Comparison of ENCODE assay signal across 17 cellular contexts in the genomic region with DNA sequence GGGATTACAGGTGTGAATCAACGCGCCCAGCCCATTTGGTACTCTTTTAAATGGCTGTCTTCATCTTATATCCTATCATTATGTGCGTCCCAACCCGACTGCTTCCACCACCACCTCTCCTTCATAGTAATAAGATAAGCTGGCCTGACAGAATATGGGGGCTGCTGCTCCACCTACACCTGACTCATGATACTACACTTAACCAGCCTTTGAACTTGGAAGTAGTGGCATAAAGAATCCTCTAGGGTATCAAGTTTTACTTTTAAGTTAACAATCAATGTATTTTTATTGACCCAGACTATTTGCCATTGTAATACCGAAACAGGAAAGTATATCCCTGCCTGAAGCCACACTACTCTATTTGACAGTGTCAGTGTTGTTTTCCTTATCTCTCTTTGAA. TPM values are rescaled to one million over a fixed set of nuclear protein-coding genes. Genes with fewer than 3 reads are reported as not detected.
DNase-seq lines count a peak whose midpoint lies in the region; ATAC-seq, FAIRE-seq and TF ChIP-seq lines count a peak whose summit lies in the region.
"Had no signal": no experiment of that assay in that cellular context is flagged by ENCODE, and none has a peak within 500 bp of the region (broad histone marks: within the 10 kb centered on the region; RNA-seq: fewer than 3 reads in every experiment).

No MANE protein-coding gene starts in this region.

- FAIRE-seq in GM12878 (lab: Jason Lieb, UNC), result no peak

- TF ChIP-seq CTCF in MCF 10A (IDR thresholded peaks at IDR 0.05; ENCODE audit: unreplicated experiment), result no peak
- TF ChIP-seq CTCF in breast epithelium (IDR thresholded peaks at IDR 0.05), result no peak
- 0 out of 6 replicates have a peak, but pooled peaks of 1 of the 3 experiments have one; percentile 7 for TF ChIP-seq CTCF in GM12878 (IDR thresholded peaks at IDR 0.05 in 2 of 3, conservative IDR thresholded peaks at IDR 0.05 in 1 of 3; ENCODE audit: control insufficient read depth in 2 of 3, extremely low read depth in 1 of 3, insufficient read depth in 1 of 3, low read depth in 3 of 3, low read length in 3 of 3)

- no peak for DNase-seq in MCF 10A (ENCODE audit: unreplicated experiment)
- no peak for DNase-seq in breast epithelium (ENCODE audit: low spot score in 2 of 2)
- peak; percentile 26 for DNase-seq in NAMALWA (ENCODE audit: low spot score)
- DNase-seq in GM12878 (ENCODE audit: low read depth, low spot score), result no peak
- DNase-seq in natural killer cell treated with Interleukin-12 subunit alpha and Interleukin-12 subunit beta and Interleukin-15 and Interleukin-18, amount 100 ng/mL, for 72 hours (ENCODE audit: low spot score), result no peak
- DNase-seq in COR-L47 (lab: John Stamatoyannopoulos, UW), result no peak
- DNase-seq: C1 segment of cervical spinal cord, MG63, NCI-H1105 treated with DMSO at 0.1 percent for 48 hours, NCI-H187, NCI-H345, NCI-H69, SIG-M5 had no signal

- no peak for TF ChIP-seq RAD21 in GM12878 (IDR thresholded peaks at IDR 0.05; ENCODE audit: insufficient read depth, low read depth, low read length)

- ATAC-seq in GM12878 (0 out of 3 replicates have a peak, but pooled peaks have one; percentile 38), GM21526 (IDR thresholded peaks at IDR 0.05; ENCODE audit: low FRiP score, unreplicated experiment) (no peak)
- no peak for ATAC-seq in natural killer cell treated with Interleukin-12 subunit alpha and Interleukin-12 subunit beta and Interleukin-15 and Interleukin-18, amount 100 ng/mL, for 72 hours

- POLR2A ChIA-PET in MCF 10A (lab: Yijun Ruan, JAX), result interaction anchor here (0.7 kb wide), 1 partner anchor 29 kb away, joined by 4 read pairs; a partner anchor contains a TSS
- POLR2A ChIA-PET in GM12878 (lab: Charles Lee), result no interaction called here

- H3K4me1 Mint-ChIP-seq in MCF 10A (ENCODE audit: insufficient read depth, unreplicated experiment), result no peaks in the 10 kb centered on the region
- peaks cover 0 to 4% of the 10 kb centered on the region in 2 donors for H3K4me1 Mint-ChIP-seq in natural killer cell treated with Interleukin-12 subunit alpha and Interleukin-12 subunit beta and Interleukin-15 and Interleukin-18, amount 100 ng/mL, for 72 hours (ENCODE audit: low read depth in 2 of 2)

- H4K20me1 ChIP-seq in GM12878 (ENCODE audit: control insufficient read depth, insufficient read depth), result no peaks in the 10 kb centered on the region

- SMC1A ChIA-PET in GM12878 (lab: Charles Lee; ENCODE audit: uncharacterized antibody, unreplicated experiment), result interaction anchor here (0.5 to 1.2 kb wide), 3 partner anchors 20 to 998 kb away, joined by 3 to 4 read pairs (median 3); no protein-coding TSS in a partner anchor

- H2AFZ ChIP-seq in GM12878 (ENCODE audit: control insufficient read depth, low read depth, low read length), result no peak overlapping the region

- H3K79me2 ChIP-seq in GM12878 (ENCODE audit: control insufficient read depth, insufficient read depth, low read length), result no peaks in the 10 kb centered on the region

- BruUV-seq in MCF 10A (replicated peaks; lab: Mats Ljungman, UMichigan) (no TSS peak), GM12878 (replicated peaks; lab: Mats Ljungman, UMichigan) (no TSS peak)

- H3K27me3 ChIP-seq in breast epithelium (no peaks in the 10 kb centered on the region), GM12878 (replicated peaks in 1 of 2; ENCODE audit: control insufficient read depth in 2 of 2, insufficient read depth in 2 of 2, low read length in 1 of 2) (no peaks in the 10 kb centered on the region)
- H3K27me3 ChIP-seq: MG63 had no signal

- H3K36me3 Mint-ChIP-seq in MCF 10A (ENCODE audit: insufficient read depth, unreplicated experiment), result peaks cover 90% of the 10 kb centered on the region
- H3K36me3 Mint-ChIP-seq in natural killer cell treated with Interleukin-12 subunit alpha and Interleukin-12 subunit beta and Interleukin-15 and Interleukin-18, amount 100 ng/mL, for 72 hours, result peaks cover 44% of the 10 kb centered on the region

- H3K27ac Mint-ChIP-seq in MCF 10A (ENCODE audit: low read depth, unreplicated experiment), result peak overlapping the region; percentile 52
- H3K27ac Mint-ChIP-seq in natural killer cell treated with Interleukin-12 subunit alpha and Interleukin-12 subunit beta and Interleukin-15 and Interleukin-18, amount 100 ng/mL, for 72 hours, result no peak overlapping the region

- TF ChIP-seq EP300 in GM12878 (IDR thresholded peaks at IDR 0.05; ENCODE audit: borderline replicate concordance in 1 of 2, control insufficient read depth in 1 of 2, low read depth in 2 of 2, low read length in 2 of 2), result no peak

- RAD21 ChIA-PET in GM12878 (lab: Charles Lee; ENCODE audit: unreplicated experiment), result no interaction called here

- H3K27ac ChIP-seq in breast epithelium (no peak overlapping the region), GM12878 (ENCODE audit: control insufficient read depth, insufficient read depth) (no peak overlapping the region)
- H3K27ac ChIP-seq: KMS-11 had no signal

- no peak overlapping the region for H3K4me2 ChIP-seq in GM12878 (ENCODE audit: control insufficient read depth, insufficient read depth)
- H3K4me2 ChIP-seq: KMS-11 had no signal

- H3K9me3 Mint-ChIP-seq in MCF 10A (ENCODE audit: unreplicated experiment), result no peaks in the 10 kb centered on the region
- no peaks in the 10 kb centered on the region for H3K9me3 Mint-ChIP-seq in natural killer cell treated with Interleukin-12 subunit alpha and Interleukin-12 subunit beta and Interleukin-15 and Interleukin-18, amount 100 ng/mL, for 72 hours

- H3K36me3 ChIP-seq in breast epithelium, result peaks cover 10% of the 10 kb centered on the region
- H3K36me3 ChIP-seq in GM12878 (ENCODE audit: control insufficient read depth in 2 of 2, insufficient read depth in 2 of 2, low read length in 1 of 2), result peaks cover 9 to 46% of the 10 kb centered on the region in 2 experiments

- 93% methylated on average over 5 of the region's 5 CpGs for WGBS in GM12878 (ENCODE audit: insufficient coverage, insufficient replicate concordance, low lambda C conversion rate, missing lambda C conversion rate)

- no peaks in the 10 kb centered on the region for H3K4me1 ChIP-seq in breast epithelium
- no peaks in the 10 kb centered on the region for H3K4me1 ChIP-seq in GM12878 (ENCODE audit: control insufficient read depth, insufficient read depth, low read length)

- no peaks in the 10 kb centered on the region for H3K27me3 Mint-ChIP-seq in MCF 10A (ENCODE audit: insufficient read depth, unreplicated experiment)
- H3K27me3 Mint-ChIP-seq in natural killer cell treated with Interleukin-12 subunit alpha and Interleukin-12 subunit beta and Interleukin-15 and Interleukin-18, amount 100 ng/mL, for 72 hours, result no peaks in the 10 kb centered on the region

- H3K4me3 ChIP-seq in breast epithelium, result no peak overlapping the region
- no peak overlapping the region for H3K4me3 ChIP-seq in GM12878
- H3K4me3 ChIP-seq: MG63 had no signal

- no peak overlapping the region for H3K4me3 Mint-ChIP-seq in MCF 10A (ENCODE audit: unreplicated experiment)
- H3K4me3 Mint-ChIP-seq in natural killer cell treated with Interleukin-12 subunit alpha and Interleukin-12 subunit beta and Interleukin-15 and Interleukin-18, amount 100 ng/mL, for 72 hours, result no peak overlapping the region

- in situ Hi-C loops in GM12878 (cut with MboI), result no loop called here

- no peak for TF ChIP-seq POLR2A in breast epithelium (IDR thresholded peaks at IDR 0.05)
- no peak for TF ChIP-seq POLR2A in GM12878 (IDR thresholded peaks at IDR 0.05; ENCODE audit: low read depth, low read length)

- CTCF ChIA-PET in MCF 10A (lab: Yijun Ruan, JAX) (interaction anchor here (0.5 to 4.2 kb wide), 6 partner anchors 8 to 207 kb away, joined by 3 to 25 read pairs (median 4); no protein-coding TSS in a partner anchor), GM12878 (lab: Yijun Ruan, JAX) (interaction anchor here (1.4 to 3.0 kb wide), 3 partner anchors 95 to 207 kb away, joined by 4 to 9 read pairs (median 7); no protein-coding TSS in a partner anchor)

- intact Hi-C loops in MCF 10A (cut with micrococcal nuclease) (no loop called here), breast epithelium (cut with DNase I; ENCODE audit: low total_unique reads) (no loop called here), GM12878 (cut with micrococcal nuclease; ENCODE audit: unreplicated experiment) (no loop called here)

- H3K9ac ChIP-seq in GM12878 (ENCODE audit: control insufficient read depth, insufficient read depth, low read length), result no peak overlapping the region
- H3K9ac ChIP-seq: KMS-11 had no signal

- H3K9me3 ChIP-seq in breast epithelium (no peaks in the 10 kb centered on the region), GM12878 (replicated peaks; ENCODE audit: control insufficient read depth, insufficient read depth, low read length) (no peaks in the 10 kb centered on the region)
- H3K9me3 ChIP-seq: MG63 had no signal

RNA-seq across cellular contexts. Expression of a gene that starts 18.8 kb away (rescaled TPM):
- total RNA-seq in MCF 10A (2022) (not detected in 2 replicates), breast epithelium (not detected), GM12878 (2014; rRNA removed) (not detected in 2 replicates), GM12878 (2014; rRNA removed; fragmentation: Illumina TruSeq; extraction: Trizol) (not detected in 2 replicates), GM12878 (2021) (not detected in 2 replicates)
- total RNA-seq in GM12878 (2013; cell fraction: nucleolus; rRNA removed), result not detected in 2 replicates
- polyA plus RNA-seq in GM12878 (2011; ENCODE audit: low read depth), result not detected
- polyA plus RNA-seq in GM12878 (2011; rRNA removed) (not detected in 2 replicates), GM12878 (2014; fragmentation: Illumina TruSeq; extraction: Trizol) (not detected in 2 replicates), GM12878 (2014; fragmentation: Nextera tagmentation; extraction: Ambion mirVana) (under 1 TPM; 0.07 to 0.13 TPM), GM12878 (2014; rRNA removed) (not detected in 2 replicates), GM12878 (2016; fragmentation: Nextera tagmentation; extraction: Ambion mirVana) (under 1 TPM in 1 of 2 experiments, not detected in 1; 0.15 TPM)
- not detected in 2 replicates for polyA plus RNA-seq in GM12878 (2011; cell fraction: cytosol; rRNA removed)
- polyA plus RNA-seq in GM12878 (2011; cell fraction: nucleus; rRNA removed), result not detected in 2 replicates
- polyA plus RNA-seq in GM12878 (2012), result not detected in 2 replicates
- polyA minus RNA-seq in GM12878 (2011; rRNA and poly(A)+ RNA removed), result not detected in 2 replicates
- polyA minus RNA-seq in GM12878 (2011; cell fraction: cytosol; rRNA and poly(A)+ RNA removed), result not detected in 2 replicates
- not detected in 2 replicates for polyA minus RNA-seq in GM12878 (2011; cell fraction: nucleus; rRNA and poly(A)+ RNA removed)
- not detected for total RNA-seq in natural killer cell treated with Interleukin-12 subunit alpha and Interleukin-12 subunit beta and Interleukin-15 and Interleukin-18, amount 100 ng/mL, for 72 hours
- total RNA-seq: A673, RPMI7951 had no signal

RNA-seq across cellular contexts. Expression of a gene that starts 25.8 kb away (rescaled TPM):
- total RNA-seq in MCF 10A (2022), result 16.4 and 17.1 TPM in 2 replicates
- 10 to 100 TPM; 19.7 to 31.5 (median 29.5) TPM for total RNA-seq in breast epithelium
- 70.8 and 76.9 TPM in 2 replicates for total RNA-seq in GM12878 (2013; cell fraction: nucleolus; rRNA removed)
- total RNA-seq in GM12878 (2014; rRNA removed), result 16.6 and 19.5 TPM in 2 replicates
- total RNA-seq in GM12878 (2014; rRNA removed; fragmentation: Illumina TruSeq; extraction: Trizol), result 15.4 and 18.9 TPM in 2 replicates
- total RNA-seq in GM12878 (2021), result 10.0 and 10.9 TPM in 2 replicates
- 6.6 TPM for polyA plus RNA-seq in GM12878 (2011; ENCODE audit: low read depth)
- 26.7 and 32.7 TPM in 2 replicates for polyA plus RNA-seq in GM12878 (2011; rRNA removed)
- 12.3 and 13.2 TPM in 2 replicates for polyA plus RNA-seq in GM12878 (2011; cell fraction: cytosol; rRNA removed)
- polyA plus RNA-seq in GM12878 (2011; cell fraction: nucleus; rRNA removed), result 33.0 and 34.8 TPM in 2 replicates
- polyA plus RNA-seq in GM12878 (2012), result 5.6 and 6.0 TPM in 2 replicates
- 20.8 and 22.8 TPM in 2 replicates for polyA plus RNA-seq in GM12878 (2014; fragmentation: Illumina TruSeq; extraction: Trizol)
- 1 to 10 TPM; 2.2 to 7.3 TPM for polyA plus RNA-seq in GM12878 (2014; fragmentation: Nextera tagmentation; extraction: Ambion mirVana)
- 13.4 and 13.5 TPM in 2 replicates for polyA plus RNA-seq in GM12878 (2014; rRNA removed)
- polyA plus RNA-seq in GM12878 (2016; fragmentation: Nextera tagmentation; extraction: Ambion mirVana), result 1 to 10 TPM; 1.7 to 2.5 TPM
- 14.6 and 16.9 TPM in 2 replicates for polyA minus RNA-seq in GM12878 (2011; rRNA and poly(A)+ RNA removed)
- polyA minus RNA-seq in GM12878 (2011; cell fraction: cytosol; rRNA and poly(A)+ RNA removed), result 5.1 and 5.3 TPM in 2 replicates
- 16.9 and 21.7 TPM in 2 replicates for polyA minus RNA-seq in GM12878 (2011; cell fraction: nucleus; rRNA and poly(A)+ RNA removed)
- 10 to 100 TPM; 10.9 to 14.1 TPM for total RNA-seq in natural killer cell treated with Interleukin-12 subunit alpha and Interleukin-12 subunit beta and Interleukin-15 and Interleukin-18, amount 100 ng/mL, for 72 hours

RNA-seq across cellular contexts. Expression of a gene that starts 28.9 kb away (rescaled TPM):
- total RNA-seq in MCF 10A (2022), result 199 and 207 TPM in 2 replicates
- 100 to 1,000 TPM; 142 to 177 (median 173) TPM for total RNA-seq in breast epithelium
- total RNA-seq in GM12878 (2013; cell fraction: nucleolus; rRNA removed), result 460 and 484 TPM in 2 replicates
- total RNA-seq in GM12878 (2014; rRNA removed), result 357 and 361 TPM in 2 replicates
- total RNA-seq in GM12878 (2014; rRNA removed; fragmentation: Illumina TruSeq; extraction: Trizol), result 422 and 424 TPM in 2 replicates
- 307 and 335 TPM in 2 replicates for total RNA-seq in GM12878 (2021)
- polyA plus RNA-seq in GM12878 (2011; ENCODE audit: low read depth), result 181 TPM
- polyA plus RNA-seq in GM12878 (2011; rRNA removed), result 563 and 679 TPM in 2 replicates
- 391 and 397 TPM in 2 replicates for polyA plus RNA-seq in GM12878 (2011; cell fraction: cytosol; rRNA removed)
- 391 and 477 TPM in 2 replicates for polyA plus RNA-seq in GM12878 (2011; cell fraction: nucleus; rRNA removed)
- 254 and 308 TPM in 2 replicates for polyA plus RNA-seq in GM12878 (2012)
- 324 and 389 TPM in 2 replicates for polyA plus RNA-seq in GM12878 (2014; fragmentation: Illumina TruSeq; extraction: Trizol)
- polyA plus RNA-seq in GM12878 (2014; fragmentation: Nextera tagmentation; extraction: Ambion mirVana), result 100 to 1,000 TPM; 256 to 277 TPM
- polyA plus RNA-seq in GM12878 (2014; rRNA removed), result 239 and 273 TPM in 2 replicates
- 100 to 1,000 TPM; 330 to 340 TPM for polyA plus RNA-seq in GM12878 (2016; fragmentation: Nextera tagmentation; extraction: Ambion mirVana)
- 619 and 752 TPM in 2 replicates for polyA minus RNA-seq in GM12878 (2011; rRNA and poly(A)+ RNA removed)
- 157 and 190 TPM in 2 replicates for polyA minus RNA-seq in GM12878 (2011; cell fraction: cytosol; rRNA and poly(A)+ RNA removed)
- 148 and 220 TPM in 2 replicates for polyA minus RNA-seq in GM12878 (2011; cell fraction: nucleus; rRNA and poly(A)+ RNA removed)
- total RNA-seq in natural killer cell treated with Interleukin-12 subunit alpha and Interleukin-12 subunit beta and Interleukin-15 and Interleukin-18, amount 100 ng/mL, for 72 hours, result 100 to 1,000 TPM; 204 to 261 TPM
